ENCODE assay signal across 26 cellular contexts in the genomic region with DNA sequence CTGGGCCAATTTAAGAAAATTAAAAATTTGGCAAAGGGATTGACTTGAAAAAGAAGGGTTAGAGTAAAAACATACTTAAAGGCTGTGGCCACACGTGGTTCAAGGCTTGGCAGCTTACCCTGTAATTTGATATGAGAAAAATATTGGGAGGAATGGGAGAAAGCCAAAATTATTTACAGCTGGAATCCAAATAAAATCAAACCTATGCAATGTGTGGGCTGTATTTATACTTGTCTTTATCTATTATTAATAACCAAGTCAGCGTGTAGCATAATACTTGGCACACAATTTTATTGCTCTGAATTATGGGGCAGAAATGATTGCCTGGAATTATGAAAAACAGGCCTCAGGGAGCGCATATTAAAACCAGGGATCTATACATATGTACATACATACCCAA. TPM values are rescaled to one million over a fixed set of nuclear protein-coding genes. Genes with fewer than 3 reads are reported as not detected.
DNase-seq lines count a peak whose midpoint lies in the region; ATAC-seq and TF ChIP-seq lines count a peak whose summit lies in the region.
"Had no signal": no experiment of that assay in that cellular context is flagged by ENCODE, and none has a peak within 500 bp of the region (broad histone marks: within the 10 kb centered on the region; RNA-seq: fewer than 3 reads in every experiment).

No MANE protein-coding gene starts in this region.

- peak; percentile 53 for ATAC-seq in PC-3
- no peak for ATAC-seq in HG02623 (IDR thresholded peaks at IDR 0.05; ENCODE audit: unreplicated experiment)
- ATAC-seq: foreskin keratinocyte, heart right ventricle, left colon had no signal

- H4K20me1 ChIP-seq in PC-3 (ENCODE audit: low read length), result no peaks in the 10 kb centered on the region
- H4K20me1 ChIP-seq: BLaER1 had no signal

- H3K9me3 ChIP-seq in PC-3 (ENCODE audit: low read length) (no peaks in the 10 kb centered on the region), HAP-1 (no peaks in the 10 kb centered on the region)
- H3K9me3 ChIP-seq: BLaER1, heart right ventricle had no signal

- intact Hi-C loops in PC-3 (cut with micrococcal nuclease), result loop anchor here (5.0 kb wide), 1 partner anchor 374 kb away; no protein-coding TSS in a partner anchor

- no peaks in the 10 kb centered on the region for H3K9me2 ChIP-seq in PC-3 (replicated peaks; ENCODE audit: low read length)

- DNase-seq in AG10803 (ENCODE audit: low read depth), result peak; percentile 23
- peak; percentile 6 for DNase-seq in M059J (ENCODE audit: low read depth)
- peak; percentile 52 for DNase-seq in PC-3
- peak; percentile 36 for DNase-seq in fibroblast of gingiva (ENCODE audit: low read depth)
- DNase-seq in stimulated activated CD4-positive, alpha-beta T cell treated with anti-CD3 and anti-CD28 coated beads, Interleukin-1b, Interleukin-23, amount 100 ng/mL, for 48 hours, result no peak
- DNase-seq in caudate nucleus (lab: John Stamatoyannopoulos, UW), result no peak
- no peak for DNase-seq in HAP-1 (ENCODE audit: low spot score in 2 of 2)
- DNase-seq: ACHN; activated CD4-positive, alpha-beta T cell treated with anti-CD3 and anti-CD28 coated beads, Interleukin-2, amount 10 ng/mL, durations not matched to agents 24 days and 14 days; activated naive CD4-positive, alpha-beta T cell treated with Interleukin-2 at 50 U/mL for 16 hours; activated T-cell treated with anti-CD3 and anti-CD28 coated beads, Interleukin-2, amount 50 U/mL, for 48 hours; amniotic stem cell; foreskin keratinocyte; H7; heart right ventricle; Karpas-422; left colon; mesenchymal stem cell; NCI-H524 treated with DMSO at 0.1 percent for 48 hours; occipital lobe; small intestine had no signal

- POLR2A ChIA-PET in PC-3 (lab: Charles Lee; ENCODE audit: unreplicated experiment), result no interaction called here

- H3F3A ChIP-seq in PC-3 (ENCODE audit: low read length, unreplicated experiment), result no peaks in the 10 kb centered on the region

- no TSS peak for BruUV-seq in PC-3 (replicated peaks; lab: Mats Ljungman, UMichigan)

- no peak overlapping the region for H2AFZ ChIP-seq in PC-3 (ENCODE audit: low read length)

- H3K27ac ChIP-seq in PC-3 (ENCODE audit: low read length), result no peak overlapping the region
- no peak overlapping the region for H3K27ac ChIP-seq in caudate nucleus (ENCODE audit: low read depth, low read length)
- H3K27ac ChIP-seq: BLaER1, cardiac muscle cell, foreskin keratinocyte, heart right ventricle, VCaP had no signal

- CTCF ChIA-PET in PC-3 (lab: Charles Lee), result no interaction called here

- TF ChIP-seq CTCF in AG10803 (conservative IDR thresholded peaks at IDR 0.05; ENCODE audit: low read length), result no peak
- TF ChIP-seq CTCF in PC-3 (conservative IDR thresholded peaks at IDR 0.05; ENCODE audit: low read depth, low read length), result no peak

- H3K4me3 ChIP-seq in AG10803 (ENCODE audit: low read length), result no peak overlapping the region
- no peak overlapping the region for H3K4me3 ChIP-seq in PC-3 (ENCODE audit: low read length)
- no peak overlapping the region for H3K4me3 ChIP-seq in HAP-1
- H3K4me3 ChIP-seq: BLaER1, cardiac muscle cell, heart right ventricle had no signal

- no peak overlapping the region for H3K4me2 ChIP-seq in PC-3 (ENCODE audit: low read length)
- H3K4me2 ChIP-seq: BLaER1 had no signal

- no peaks in the 10 kb centered on the region for H3K79me2 ChIP-seq in PC-3 (ENCODE audit: low read length)

- no peak overlapping the region for H3K9ac ChIP-seq in PC-3 (ENCODE audit: low read length)
- H3K9ac ChIP-seq: BLaER1 had no signal

- in situ Hi-C loops in HAP-1 (cut with MboI; ENCODE audit: low sequenced_read_pairs), result loop anchor here (25.0 kb wide), 1 partner anchor 646 kb away; no protein-coding TSS in a partner anchor

- H3K36me3 ChIP-seq in PC-3 (ENCODE audit: low read depth, low read length), result no peaks in the 10 kb centered on the region
- no peaks in the 10 kb centered on the region for H3K36me3 ChIP-seq in HAP-1 (replicated peaks)
- H3K36me3 ChIP-seq: BLaER1, cardiac muscle cell, heart right ventricle had no signal

- H3K4me1 ChIP-seq in PC-3 (ENCODE audit: insufficient read depth, low read length) (peaks cover 22% of the 10 kb centered on the region), HAP-1 (no peaks in the 10 kb centered on the region)
- H3K4me1 ChIP-seq: BLaER1, foreskin keratinocyte had no signal

- no peaks in the 10 kb centered on the region for H3K27me3 ChIP-seq in PC-3 (ENCODE audit: low read length)
- no peaks in the 10 kb centered on the region for H3K27me3 ChIP-seq in HAP-1 (ENCODE audit: low read depth)
- H3K27me3 ChIP-seq: BLaER1, cardiac muscle cell, foreskin keratinocyte, heart right ventricle had no signal

RNA-seq across cellular contexts. Expression of a gene that starts 35.6 kb away (rescaled TPM):
- total RNA-seq in M059J (2014; rRNA removed; shearing (Covaris generic)), result 0.12 TPM in 1 of 2 replicates, not detected in the other
- not detected in 2 replicates for total RNA-seq in PC-3 (2014; rRNA removed)
- total RNA-seq: foreskin keratinocyte, RPMI7951 had no signal

Comparison
In these comparisons a context has a peak if more than half of its experiments do, and no peak if none do; other contexts are left out.
1. DNase-seq: peak in AG10803 (single experiment), M059J (single experiment), PC-3 (single experiment) and fibroblast of gingiva (single experiment); none in stimulated activated CD4-positive, alpha-beta T cell treated with anti-CD3 and anti-CD28 coated beads, Interleukin-1b, Interleukin-23, amount 100 ng/mL, for 48 hours (single experiment), caudate nucleus (0 of 61) and HAP-1 (0 of 2).